Comparison of ENCODE assay signal across 8 cellular contexts in genomic region chr11:10623797-10624761, GRCh38. TPM values are rescaled to one million over a fixed set of nuclear protein-coding genes. Genes with fewer than 3 reads are reported as not detected.
A peak's percentile ranks its signal among the peaks of the same experiment; 100 is the strongest.
DNase-seq lines count a peak whose midpoint lies in the region; ATAC-seq and TF ChIP-seq lines count a peak whose summit lies in the region.

No MANE protein-coding gene starts in this region.

- H3K27me3 ChIP-seq in ascending aorta = no peaks in the 10 kb centered on the region
- no peaks in the 10 kb centered on the region for H3K27me3 ChIP-seq in left lung
- H3K27me3 ChIP-seq in aorta (ENCODE audit: control insufficient read depth in 1 of 2, insufficient read depth in 2 of 2, low read length in 1 of 2) = no peaks in the 10 kb centered on the region
- H3K27me3 ChIP-seq in effector memory CD4-positive, alpha-beta T cell (replicated peaks; ENCODE audit: control insufficient read depth, insufficient read depth, low read length, poor library complexity, severe bottlenecking) = no peaks in the 10 kb centered on the region

- H3K27ac ChIP-seq in ascending aorta (peak overlapping the region; percentile 82 to 97), left lung (peak overlapping the region; percentile 54 to 94), aorta (ENCODE audit: low read depth in 1 of 2, low read length in 2 of 2) (peak overlapping the region; percentile 62 to 74)
- H3K27ac ChIP-seq in effector memory CD4-positive, alpha-beta T cell (ENCODE audit: insufficient read depth, low read length, poor library complexity, severe bottlenecking) = no peak overlapping the region

- ATAC-seq in left lung (peak; percentile 88), aorta (ENCODE audit: low FRiP score) (peak; percentile 54), GM21515 (IDR thresholded peaks at IDR 0.05; ENCODE audit: unreplicated experiment) (no peak)

- WGBS in aorta, 2 donors = 41 to 43% methylated on average over 11 of the region's 11 CpGs

- peaks cover 47 to 74% of the 10 kb centered on the region in 2 donors for H3K36me3 ChIP-seq in ascending aorta
- no peaks in the 10 kb centered on the region for H3K36me3 ChIP-seq in left lung
- peaks cover 0 to 12% of the 10 kb centered on the region in 2 donors for H3K36me3 ChIP-seq in aorta (ENCODE audit: control insufficient read depth in 1 of 2, insufficient read depth in 2 of 2, low read length in 1 of 2)
- H3K36me3 ChIP-seq in effector memory CD4-positive, alpha-beta T cell (ENCODE audit: control insufficient read depth, insufficient read depth, low read length) = no peaks in the 10 kb centered on the region

- H3K4me1 ChIP-seq in ascending aorta (peaks cover 32 to 46% of the 10 kb centered on the region in 2 donors), left lung (peaks cover 5 to 34% of the 10 kb centered on the region in 2 donors), aorta (ENCODE audit: control insufficient read depth in 1 of 2, insufficient read depth in 2 of 2, low read length in 2 of 2) (peaks cover 0 to under 1% of the 10 kb centered on the region in 2 donors)
- peaks cover 13% of the 10 kb centered on the region for H3K4me1 ChIP-seq in effector memory CD4-positive, alpha-beta T cell (ENCODE audit: control insufficient read depth, insufficient read depth, low read length, poor library complexity, severe bottlenecking)

- H3K9me3 ChIP-seq in ascending aorta = no peaks in the 10 kb centered on the region
- H3K9me3 ChIP-seq in left lung = no peaks in the 10 kb centered on the region
- no peaks in the 10 kb centered on the region for H3K9me3 ChIP-seq in aorta (ENCODE audit: control insufficient read depth, low read length)
- no peaks in the 10 kb centered on the region for H3K9me3 ChIP-seq in effector memory CD4-positive, alpha-beta T cell (ENCODE audit: control insufficient read depth, low read length)

- peak; percentile 31 to 36 for DNase-seq in SHP77 (lab: John Stamatoyannopoulos, UW)
- DNase-seq in SHP77 treated with DMSO at 0.1 percent for 48 hours (lab: John Stamatoyannopoulos, UW) = no peak
- peak; percentile 36 for DNase-seq in NCI-H1105 treated with DMSO at 0.1 percent for 48 hours (lab: John Stamatoyannopoulos, UW)
- peak in 1 of 2 donors; percentile 85 for DNase-seq in ascending aorta (ENCODE audit: low spot score in 2 of 2)
- peak; percentile 65 to 82 for DNase-seq in left lung
- no peak for DNase-seq in aorta
- no peak for DNase-seq in effector memory CD4-positive, alpha-beta T cell

- peak; percentile 39 to 46 (median 40) for TF ChIP-seq CTCF in ascending aorta (IDR thresholded peaks at IDR 0.05)
- TF ChIP-seq CTCF in left lung (IDR thresholded peaks at IDR 0.05) = peak; percentile 31 to 32

- intact Hi-C loops in ascending aorta (cut with DNase I) (loop anchor here (1.0 kb wide), 1 partner anchor 111 kb away; no protein-coding TSS in a partner anchor), left lung (cut with DNase I) (loop anchor here in 1 of 2 donors (10.0 kb wide), 1 partner anchor 111 kb away; no protein-coding TSS in a partner anchor), aorta (cut with DNase I) (loop anchor here in 1 of 2 donors (10.0 kb wide), 1 partner anchor 111 kb away; no protein-coding TSS in a partner anchor)

- no peak overlapping the region for H3K4me3 ChIP-seq in ascending aorta
- no peak overlapping the region for H3K4me3 ChIP-seq in left lung
- H3K4me3 ChIP-seq in aorta (ENCODE audit: low read length in 2 of 2) = no peak overlapping the region
- H3K4me3 ChIP-seq in effector memory CD4-positive, alpha-beta T cell (ENCODE audit: insufficient read depth, low read depth, low read length, poor library complexity, severe bottlenecking) = no peak overlapping the region

RNA-seq across cellular contexts. Expression of gene LYVE1, which starts 55.6 kb away (rescaled TPM):
- total RNA-seq in ascending aorta (66.3 TPM), left lung (10 to 100 TPM; 40.5 to 90.1 TPM), aorta (100 to 1,000 TPM; 165 to 179 TPM)
- polyA plus RNA-seq in aorta = 10 to 100 TPM; 11.8 to 28.2 TPM

Comparison
In these comparisons a context has a peak if more than half of its experiments do, and no peak if none do; other contexts are left out.
1. DNase-seq: peak in SHP77 (2 of 2), NCI-H1105 treated with DMSO at 0.1 percent for 48 hours (single experiment) and left lung (2 of 2); none in SHP77 treated with DMSO at 0.1 percent for 48 hours (single experiment), aorta (0 of 2) and effector memory CD4-positive, alpha-beta T cell (0 of 3).